ENCODE assay signal across 25 cellular contexts in genomic region chr4:75710246-75710645, GRCh38. TPM values are rescaled to one million over a fixed set of nuclear protein-coding genes. Genes with fewer than 3 reads are reported as not detected.
A peak's percentile ranks its signal among the peaks of the same experiment; 100 is the strongest.
DNase-seq lines count a peak whose midpoint lies in the region; ATAC-seq and TF ChIP-seq lines count a peak whose summit lies in the region.
"Had no signal": no experiment of that assay in that cellular context is flagged by ENCODE, and none has a peak within 500 bp of the region (broad histone marks: within the 10 kb centered on the region; RNA-seq: fewer than 3 reads in every experiment).

No MANE protein-coding gene starts in this region.

- H3K4me1 Mint-ChIP-seq in endodermal cell = peaks cover 2% of the 10 kb centered on the region

- H3K36me3 Mint-ChIP-seq in endodermal cell (ENCODE audit: low read depth) = peaks cover 8% of the 10 kb centered on the region

- no peak overlapping the region for H3K27ac ChIP-seq in HEK293 (ENCODE audit: extremely low read depth, low read depth, low read length)
- H3K27ac ChIP-seq in SJSA1 = peak overlapping the region; percentile 25; the same call in 1 of the 2 replicates
- no peak overlapping the region for H3K27ac ChIP-seq in endodermal cell (ENCODE audit: low read depth, low read length)
- H3K27ac ChIP-seq in gastrocnemius medialis = peak overlapping the region; percentile 25 to 38 (median 34)
- no peak overlapping the region for H3K27ac ChIP-seq in RWPE1
- H3K27ac ChIP-seq: gastroesophageal sphincter, lower lobe of right lung, thoracic aorta had no signal

- H3K9me3 ChIP-seq in HEK293 (ENCODE audit: control insufficient read depth, insufficient read depth, low read depth, low read length) (no peaks in the 10 kb centered on the region), SJSA1 (replicated peaks) (no peaks in the 10 kb centered on the region), endodermal cell (ENCODE audit: control insufficient read depth, low read length) (no peaks in the 10 kb centered on the region), gastrocnemius medialis (no peaks in the 10 kb centered on the region)
- H3K9me3 ChIP-seq: gastroesophageal sphincter, lower lobe of right lung, thoracic aorta had no signal

- no peaks in the 10 kb centered on the region for H3K4me1 ChIP-seq in HEK293 (ENCODE audit: control insufficient read depth, insufficient read depth, low read length)
- H3K4me1 ChIP-seq in SJSA1 (replicated peaks) = peaks cover 11% of the 10 kb centered on the region
- no peaks in the 10 kb centered on the region for H3K4me1 ChIP-seq in endodermal cell (ENCODE audit: control insufficient read depth, insufficient read depth, low read length)
- peaks cover 14 to 16% of the 10 kb centered on the region in 2 donors for H3K4me1 ChIP-seq in gastrocnemius medialis
- H3K4me1 ChIP-seq: lower lobe of right lung had no signal

- DNase-seq in SJSA1 (ENCODE audit: low read depth in 1 of 2, low spot score in 2 of 2) = peak; percentile 47 to 64
- peak; percentile 3 for DNase-seq in endodermal cell
- no peak for DNase-seq in gastrocnemius medialis
- no peak for DNase-seq in RWPE1 (ENCODE audit: low spot score)
- no peak for DNase-seq in NCI-H82 (lab: John Stamatoyannopoulos, UW)
- DNase-seq: activated CD4-positive, alpha-beta T cell treated with anti-CD3 and anti-CD28 coated beads for 4 hours; activated naive CD4-positive, alpha-beta T cell treated with anti-CD3 and anti-CD28 coated beads for 36 hours; activated T-cell treated with anti-CD3 and anti-CD28 coated beads, Interleukin-2, amount 50 U/mL, for 48 hours; AML-193; amniotic stem cell; effector CD4-positive, alpha-beta T cell; GOT3; lower lobe of right lung; MM.1S; NCI-H1694 treated with DMSO at 0.1 percent for 48 hours; PC-3; small intestine; stimulated activated CD4-positive, alpha-beta T cell treated with anti-CD3 and anti-CD28 coated beads, Interleukin-2, amount 100 ng/mL, for 48 hours; stimulated activated naive B cell treated with anti-CD40 and anti-IgM and Interleukin-4, amounts not matched to agents 10 μg/mL and 1 μg/mL and 100 μg/mL, for 72 hours; T-helper 1 cell had no signal

- intact Hi-C loops in gastrocnemius medialis (cut with DNase I; ENCODE audit: low total_unique reads) = no loop called here

- ATAC-seq in gastrocnemius medialis (no peak), GM21619 (IDR thresholded peaks at IDR 0.05; ENCODE audit: unreplicated experiment) (no peak)
- ATAC-seq: gastroesophageal sphincter; PC-3; stimulated activated naive B cell treated with anti-CD40 and anti-IgM and Interleukin-4, amounts not matched to agents 10 μg/mL and 1 μg/mL and 100 μg/mL, for 72 hours had no signal

- no peak overlapping the region for H3K4me3 Mint-ChIP-seq in endodermal cell
- H3K4me3 Mint-ChIP-seq: activated naive CD4-positive, alpha-beta T cell treated with anti-CD3 and anti-CD28 coated beads for 36 hours; stimulated activated naive B cell treated with anti-CD40 and anti-IgM and Interleukin-4, amounts not matched to agents 10 μg/mL and 1 μg/mL and 100 μg/mL, for 72 hours had no signal

- H3K27ac Mint-ChIP-seq in endodermal cell = no peak overlapping the region
- H3K27ac Mint-ChIP-seq: activated naive CD4-positive, alpha-beta T cell treated with anti-CD3 and anti-CD28 coated beads for 36 hours; progenitor cell of endocrine pancreas; stimulated activated naive B cell treated with anti-CD40 and anti-IgM and Interleukin-4, amounts not matched to agents 10 μg/mL and 1 μg/mL and 100 μg/mL, for 72 hours had no signal

- H3K36me3 ChIP-seq in HEK293 (ENCODE audit: control insufficient read depth in 2 of 2, insufficient read depth in 1 of 2, low read length in 2 of 2) (no peaks in the 10 kb centered on the region; a peak in 1 of 3 replicates), SJSA1 (no peaks in the 10 kb centered on the region), endodermal cell (ENCODE audit: control insufficient read depth, insufficient read depth, low read length) (peaks cover 8% of the 10 kb centered on the region), gastrocnemius medialis (peaks cover 0 to 7% of the 10 kb centered on the region in 2 donors)
- H3K36me3 ChIP-seq: gastroesophageal sphincter, lower lobe of right lung, thoracic aorta had no signal

- H3K9me3 Mint-ChIP-seq in endodermal cell = no peaks in the 10 kb centered on the region
- H3K9me3 Mint-ChIP-seq: activated naive CD4-positive, alpha-beta T cell treated with anti-CD3 and anti-CD28 coated beads for 36 hours; stimulated activated naive B cell treated with anti-CD40 and anti-IgM and Interleukin-4, amounts not matched to agents 10 μg/mL and 1 μg/mL and 100 μg/mL, for 72 hours had no signal

- no peak for TF ChIP-seq POLR2A in gastrocnemius medialis (IDR thresholded peaks at IDR 0.05)

- H3K27me3 ChIP-seq in SJSA1 (replicated peaks) = no peaks in the 10 kb centered on the region
- H3K27me3 ChIP-seq in endodermal cell (ENCODE audit: control insufficient read depth, insufficient read depth, low read length, poor library complexity, severe bottlenecking) = no peaks in the 10 kb centered on the region
- no peaks in the 10 kb centered on the region for H3K27me3 ChIP-seq in gastrocnemius medialis
- H3K27me3 ChIP-seq: gastroesophageal sphincter had no signal

- WGBS in endodermal cell (ENCODE audit: insufficient coverage in 1 of 2, insufficient read length in 1 of 2), 2 experiments = 95 to 100% methylated on average over 4 of the region's 4 CpGs

- H3K4me3 ChIP-seq in HEK293 (ENCODE audit: low read depth, low read length) (no peak overlapping the region), SJSA1 (no peak overlapping the region), endodermal cell (ENCODE audit: low read length) (no peak overlapping the region), gastrocnemius medialis (no peak overlapping the region)
- H3K4me3 ChIP-seq: gastroesophageal sphincter, lower lobe of right lung, thoracic aorta had no signal

- CTCF ChIA-PET in HEK293 (lab: Yijun Ruan, JAX) (interaction anchor here (0.7 to 2.5 kb wide), 4 partner anchors 13 to 137 kb away, joined by 3 to 8 read pairs (median 4); partner anchors contain the start of gene USO1), RWPE1 (lab: Yijun Ruan, JAX) (interaction anchor here (1.9 kb wide), 1 partner anchor 14 kb away, joined by 10 read pairs; the partner anchor contains the start of gene USO1)

- POLR2A ChIA-PET in HEK293 (lab: Yijun Ruan, JAX) (interaction anchor here (1.0 to 1.2 kb wide), 2 partner anchors 8 to 14 kb away, joined by 3 to 4 read pairs; partner anchors contain the start of gene USO1), RWPE1 (lab: Yijun Ruan, JAX; ENCODE audit: low non-redundant PET) (no interaction called here)

- H3K9ac ChIP-seq in endodermal cell (ENCODE audit: extremely low read depth, low read length, poor library complexity, severe bottlenecking) = no peak overlapping the region

- TF ChIP-seq CTCF in HEK293 (tag by site-specific recombination; IDR thresholded peaks at IDR 0.05) (no peak), endodermal cell (conservative IDR thresholded peaks at IDR 0.05) (no peak), gastrocnemius medialis (IDR thresholded peaks at IDR 0.05 in 4 of 5, conservative IDR thresholded peaks at IDR 0.05 in 1 of 5) (no peak), RWPE1 (conservative IDR thresholded peaks at IDR 0.05; ENCODE audit: low read depth) (no peak)

- in situ Hi-C loops in gastrocnemius medialis (cut with MboI; ENCODE audit: low sequenced_read_pairs in 4 of 4) = no loop called here

- H3K27me3 Mint-ChIP-seq in endodermal cell (ENCODE audit: insufficient read depth) = no peaks in the 10 kb centered on the region
- H3K27me3 Mint-ChIP-seq: progenitor cell of endocrine pancreas; stimulated activated naive B cell treated with anti-CD40 and anti-IgM and Interleukin-4, amounts not matched to agents 10 μg/mL and 1 μg/mL and 100 μg/mL, for 72 hours had no signal

TF ChIP-seq in HEK293, 187 proteins besides CTCF, POLR2A, EP300 and RAD21 (continues in another document):
- 0 out of 2 replicates have a peak, but pooled peaks have one; percentile 40 for TF ChIP-seq ATF2 (tag by site-specific recombination; IDR thresholded peaks at IDR 0.05; ENCODE audit: low read depth)
- no peak for TF ChIP-seq HIC1 (tag by site-specific recombination; IDR thresholded peaks at IDR 0.05)

RNA-seq across cellular contexts. Expression of gene USO1, which starts 14.1 kb away (rescaled TPM):
- 54.6 and 78.3 TPM in 2 replicates for total RNA-seq in SJSA1 (2014; rRNA removed; shearing (Covaris generic))
- 10 to 100 TPM; 74.5 to 75.1 TPM for total RNA-seq in endodermal cell
- polyA plus RNA-seq in endodermal cell (2013, experiment 1 of 2) = 63.9 TPM
- 57.4 TPM for polyA plus RNA-seq in endodermal cell (2013, experiment 2 of 2)
- total RNA-seq in gastrocnemius medialis = 100 to 1,000 TPM; 213 to 328 (median 254) TPM

RNA-seq across cellular contexts. Expression of gene G3BP2, which starts 37.0 kb away (rescaled TPM):
- total RNA-seq in SJSA1 (2014; rRNA removed; shearing (Covaris generic)) = 116 and 129 TPM in 2 replicates
- total RNA-seq in endodermal cell (100 to 1,000 TPM; 176 to 183 TPM), gastrocnemius medialis (100 to 1,000 TPM; 123 to 226 (median 132) TPM)
- 143 TPM for polyA plus RNA-seq in endodermal cell (2013, experiment 1 of 2)
- 141 TPM for polyA plus RNA-seq in endodermal cell (2013, experiment 2 of 2)

Comparison
In these comparisons a context has a peak if more than half of its experiments do, and no peak if none do; other contexts are left out.
1. H3K27ac ChIP-seq: peak in SJSA1 (single experiment) and gastrocnemius medialis (4 of 4); none in HEK293 (single experiment), endodermal cell (single experiment) and RWPE1 (single experiment).
2. DNase-seq: peak in SJSA1 (2 of 2) and endodermal cell (single experiment); none in gastrocnemius medialis (0 of 2), RWPE1 (single experiment) and NCI-H82 (single experiment).